ENCODE assay signal across 12 cellular contexts in the genomic region with DNA sequence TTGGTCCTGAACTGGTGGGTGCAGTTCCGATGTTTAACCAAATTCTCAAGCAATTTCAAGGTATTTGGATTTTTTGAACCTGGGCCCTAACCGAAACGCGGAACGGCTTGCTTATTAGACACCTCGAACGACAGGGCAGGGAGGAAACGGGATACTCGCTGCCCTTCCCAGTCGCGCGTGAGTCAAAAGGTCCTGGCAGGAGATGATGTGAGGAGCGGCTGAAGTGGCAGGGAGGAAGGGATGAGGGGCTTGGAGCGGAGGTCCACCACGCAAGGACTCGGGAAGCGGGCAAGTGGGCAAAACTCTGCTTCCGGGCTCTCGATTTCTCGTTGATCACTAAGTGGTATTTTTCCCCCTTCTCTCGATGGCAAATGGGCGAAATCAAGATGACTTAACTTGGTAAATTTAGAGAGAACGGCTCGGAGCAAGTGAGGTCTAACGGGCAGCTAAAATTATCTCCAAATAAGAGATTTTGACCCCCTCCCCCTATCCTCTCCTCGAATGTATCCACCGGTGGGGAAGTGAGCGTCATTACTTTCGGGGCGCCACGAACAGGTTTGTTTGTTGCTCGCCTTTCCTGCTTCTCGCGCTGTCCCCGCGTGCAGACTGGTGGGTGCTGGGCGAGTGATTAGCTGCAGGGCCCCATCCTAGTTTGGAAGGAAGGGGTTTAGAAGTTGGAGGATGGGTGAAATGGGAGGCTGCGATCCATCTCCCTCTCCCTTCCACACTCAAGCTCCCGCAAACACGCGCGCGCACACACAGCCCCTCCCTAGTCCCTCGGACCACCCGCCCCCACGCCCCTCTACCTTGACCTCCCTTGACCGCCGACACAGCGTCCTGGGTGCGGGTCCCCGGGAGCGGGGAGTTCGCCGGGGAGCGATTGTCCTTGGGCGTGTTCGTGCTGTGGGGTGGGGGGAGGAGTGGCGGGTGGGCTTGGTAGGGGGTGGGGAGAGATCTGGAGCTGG. TPM values are rescaled to one million over a fixed set of nuclear protein-coding genes. Genes with fewer than 3 reads are reported as not detected.
DNase-seq lines count a peak whose midpoint lies in the region; ATAC-seq lines count a peak whose summit lies in the region.
"Had no signal": no experiment of that assay in that cellular context is flagged by ENCODE, and none has a peak within 500 bp of the region (broad histone marks: within the 10 kb centered on the region; RNA-seq: fewer than 3 reads in every experiment).

No MANE protein-coding gene starts in this region.

- peaks cover 49% of the 10 kb centered on the region for H3K27me3 Mint-ChIP-seq in T-helper 17 cell
- peaks cover 44% of the 10 kb centered on the region for H3K27me3 Mint-ChIP-seq in activated CD8-positive, alpha-beta T cell treated with anti-CD3 and anti-CD28 coated beads, Interleukin-2, amount 10 ng/mL, durations not matched to agents 7 days and 5 days (ENCODE audit: low read depth)

- H3K4me1 ChIP-seq in ES-I3 (ENCODE audit: insufficient read depth, low read length) = peaks cover 13% of the 10 kb centered on the region
- peaks cover 24% of the 10 kb centered on the region for H3K4me1 ChIP-seq in iPS-20b (ENCODE audit: insufficient read depth, low read length)

- no peak overlapping the region for H3K27ac ChIP-seq in iPS-20b (ENCODE audit: low read length)
- no peak overlapping the region for H3K27ac ChIP-seq in skin epidermis
- H3K27ac ChIP-seq: neutrophil had no signal

- POLR2A ChIA-PET in activated CD8-positive, alpha-beta T cell treated with anti-CD3 and anti-CD28 coated beads, Interleukin-2, amount 10 ng/mL, durations not matched to agents 7 days and 5 days (lab: Charles Lee) = no interaction called here

- H3K9ac ChIP-seq in ES-I3 (ENCODE audit: low read depth, low read length) = peak overlapping the region; percentile 52; the same call in 1 of the 2 replicates
- peak overlapping the region; percentile 5; the same call in 1 of the 2 replicates for H3K9ac ChIP-seq in iPS-20b (ENCODE audit: low read depth, low read length)

- H3K27ac Mint-ChIP-seq in T-helper 17 cell = no peak overlapping the region
- H3K27ac Mint-ChIP-seq in activated CD8-positive, alpha-beta T cell treated with anti-CD3 and anti-CD28 coated beads, Interleukin-2, amount 10 ng/mL, durations not matched to agents 7 days and 5 days = no peak overlapping the region
- H3K27ac Mint-ChIP-seq: activated CD4-positive, alpha-beta memory T cell treated with anti-CD3 and anti-CD28 coated beads for 36 hours had no signal

- no peak for ATAC-seq in T-helper 17 cell
- no peak for ATAC-seq in activated CD8-positive, alpha-beta T cell treated with anti-CD3 and anti-CD28 coated beads, Interleukin-2, amount 10 ng/mL, durations not matched to agents 7 days and 5 days

- H3K36me3 ChIP-seq in ES-I3 (ENCODE audit: insufficient read depth, low read length) (no peaks in the 10 kb centered on the region), iPS-20b (ENCODE audit: insufficient read depth, low read depth, low read length) (no peaks in the 10 kb centered on the region)
- H3K36me3 ChIP-seq: neutrophil had no signal

- H3K9me3 ChIP-seq in ES-I3 (ENCODE audit: control insufficient read depth, insufficient read depth, low read length) (no peaks in the 10 kb centered on the region), T-helper 17 cell (ENCODE audit: control insufficient read depth, low read length, poor library complexity, severe bottlenecking) (no peaks in the 10 kb centered on the region), iPS-20b (ENCODE audit: insufficient read depth, low read depth, low read length) (no peaks in the 10 kb centered on the region)
- H3K9me3 ChIP-seq: neutrophil had no signal

- H3K9me3 Mint-ChIP-seq in activated CD8-positive, alpha-beta T cell treated with anti-CD3 and anti-CD28 coated beads, Interleukin-2, amount 10 ng/mL, durations not matched to agents 7 days and 5 days (ENCODE audit: insufficient read depth) = no peaks in the 10 kb centered on the region
- H3K9me3 Mint-ChIP-seq: activated CD4-positive, alpha-beta memory T cell treated with anti-CD3 and anti-CD28 coated beads for 36 hours had no signal

- peak overlapping the region; percentile 55 for H3K4me3 Mint-ChIP-seq in T-helper 17 cell
- H3K4me3 Mint-ChIP-seq in activated CD8-positive, alpha-beta T cell treated with anti-CD3 and anti-CD28 coated beads, Interleukin-2, amount 10 ng/mL, durations not matched to agents 7 days and 5 days = no peak overlapping the region
- H3K4me3 Mint-ChIP-seq: activated CD4-positive, alpha-beta memory T cell treated with anti-CD3 and anti-CD28 coated beads for 36 hours had no signal

- H3K4me3 ChIP-seq in iPS-20b (ENCODE audit: low read length) (peak overlapping the region; percentile 61), skin epidermis (peak overlapping the region in 4 of 7 experiments; percentile 3 to 35 (median 16))

- H3K4me1 Mint-ChIP-seq in T-helper 17 cell = peaks cover 2% of the 10 kb centered on the region
- peaks cover 8% of the 10 kb centered on the region for H3K4me1 Mint-ChIP-seq in activated CD8-positive, alpha-beta T cell treated with anti-CD3 and anti-CD28 coated beads, Interleukin-2, amount 10 ng/mL, durations not matched to agents 7 days and 5 days (ENCODE audit: low read depth)

- no peak for DNase-seq in T-helper 17 cell
- no peak for DNase-seq in effector CD4-positive, alpha-beta T cell
- DNase-seq in activated CD8-positive, alpha-beta T cell treated with anti-CD3 and anti-CD28 coated beads, Interleukin-2, amount 10 ng/mL, durations not matched to agents 7 days and 5 days = no peak
- DNase-seq in GDM1 (lab: John Stamatoyannopoulos, UW) = no peak
- DNase-seq in D341Med (ENCODE audit: low spot score) = no peak
- DNase-seq: activated CD4-positive, alpha-beta memory T cell treated with anti-CD3 and anti-CD28 coated beads for 36 hours had no signal

- H3K36me3 Mint-ChIP-seq in T-helper 17 cell (ENCODE audit: low read depth) = peaks cover 2% of the 10 kb centered on the region
- H3K36me3 Mint-ChIP-seq in activated CD8-positive, alpha-beta T cell treated with anti-CD3 and anti-CD28 coated beads, Interleukin-2, amount 10 ng/mL, durations not matched to agents 7 days and 5 days (ENCODE audit: low read depth) = no peaks in the 10 kb centered on the region
- H3K36me3 Mint-ChIP-seq: activated CD4-positive, alpha-beta memory T cell treated with anti-CD3 and anti-CD28 coated beads for 36 hours had no signal

- CTCF ChIA-PET in activated CD8-positive, alpha-beta T cell treated with anti-CD3 and anti-CD28 coated beads, Interleukin-2, amount 10 ng/mL, durations not matched to agents 7 days and 5 days (lab: Charles Lee) = no interaction called here

- peaks cover 74% of the 10 kb centered on the region for H3K27me3 ChIP-seq in iPS-20b (ENCODE audit: insufficient read depth, low read length)

RNA-seq across cellular contexts. Expression of gene NTF3, which starts 1.0 kb away (rescaled TPM):
- not detected for total RNA-seq in T-helper 17 cell
- total RNA-seq in activated CD8-positive, alpha-beta T cell treated with anti-CD3 and anti-CD28 coated beads, Interleukin-2, amount 10 ng/mL, durations not matched to agents 7 days and 5 days = not detected
- total RNA-seq: activated CD4-positive, alpha-beta memory T cell treated with anti-CD3 and anti-CD28 coated beads for 36 hours; HT1080; subcutaneous adipose tissue had no signal
